In the genomic region with DNA sequence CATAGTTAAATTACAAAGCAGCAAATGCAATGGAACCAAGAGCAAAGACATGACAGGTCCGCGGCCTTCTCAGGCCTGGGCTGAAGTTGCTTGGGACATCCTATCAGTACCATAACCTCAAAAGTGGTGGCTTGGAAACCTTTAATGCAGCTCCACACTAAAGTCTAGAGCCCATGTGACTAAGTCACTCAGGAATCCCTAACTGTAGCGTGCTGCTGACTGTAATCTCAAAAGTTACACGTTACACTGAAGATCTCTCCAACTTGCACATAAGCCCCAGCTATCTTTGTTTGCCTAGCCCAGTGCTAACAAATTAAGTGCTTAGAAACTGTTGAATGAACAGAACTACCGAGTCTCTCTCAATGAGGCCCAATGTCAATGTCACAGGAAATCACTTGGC, we compare ENCODE assay signal across 17 cellular contexts.
"Had no signal": no experiment of that assay in that cellular context is flagged by ENCODE, and none has a peak within 500 bp of the region (broad histone marks: within the 10 kb centered on the region; RNA-seq: fewer than 3 reads in every experiment).

No MANE protein-coding gene starts in this region.

- H3K27me3 ChIP-seq: dorsolateral prefrontal cortex, thyroid gland had no signal

- H3K4me3 Mint-ChIP-seq: activated B cell treated with CpG ODN at 0.5 μM for 24 hours; activated CD4-positive, alpha-beta memory T cell treated with anti-CD3 and anti-CD28 coated beads for 36 hours; neural crest cell had no signal

- H3K27ac Mint-ChIP-seq: activated B cell treated with CpG ODN at 0.5 μM for 24 hours; activated CD4-positive, alpha-beta memory T cell treated with anti-CD3 and anti-CD28 coated beads for 36 hours; activated T-helper 2 cell treated with anti-CD3 and anti-CD28 coated beads, Interferon-gamma antibody, Interleukin-2, Interleukin-4, amounts not matched to agents 10 μg/mL and 5 μg/mL and 100 μg/mL, durations not matched to agents 14 hours and 24 hours and 36 hours had no signal

- H3K4me1 ChIP-seq: thyroid gland had no signal

- H3K9me3 ChIP-seq: thyroid gland had no signal

- H3K27me3 Mint-ChIP-seq: activated B cell treated with CpG ODN at 0.5 μM for 24 hours; activated CD4-positive, alpha-beta memory T cell treated with anti-CD3 and anti-CD28 coated beads for 36 hours had no signal

- H3K4me3 ChIP-seq: dorsolateral prefrontal cortex, skin epidermis, thyroid gland had no signal

- H3K4me1 Mint-ChIP-seq: neural crest cell had no signal

- DNase-seq: activated B cell treated with CpG ODN at 0.5 μM for 24 hours; activated CD4-positive, alpha-beta memory T cell treated with anti-CD3 and anti-CD28 coated beads for 36 hours; activated CD4-positive, alpha-beta T cell treated with anti-CD3 and anti-CD28 coated beads for 4 hours; activated naive CD4-positive, alpha-beta T cell treated with Interleukin-2 at 50 U/mL for 16 hours; activated T-cell treated with anti-CD3 and anti-CD28 coated beads for 4 hours; dorsolateral prefrontal cortex; foreskin fibroblast; hippocampal formation; stimulated activated CD4-positive, alpha-beta T cell treated with anti-CD3 and anti-CD28 coated beads, Interleukin-15, amount 100 ng/mL, for 24 hours; stimulated activated CD4-positive, alpha-beta T cell treated with anti-CD3 and anti-CD28 coated beads, Interleukin-4, amount 100 ng/mL, for 1 hour; thyroid gland had no signal

- FAIRE-seq: colon, keratinocyte had no signal

- H3K27ac ChIP-seq: dorsolateral prefrontal cortex, epithelial cell of prostate, skin epidermis, thyroid gland had no signal

- H3K9me3 Mint-ChIP-seq: activated B cell treated with CpG ODN at 0.5 μM for 24 hours; activated CD4-positive, alpha-beta memory T cell treated with anti-CD3 and anti-CD28 coated beads for 36 hours; activated T-helper 2 cell treated with anti-CD3 and anti-CD28 coated beads, Interferon-gamma antibody, Interleukin-2, Interleukin-4, amounts not matched to agents 10 μg/mL and 5 μg/mL and 100 μg/mL, durations not matched to agents 14 hours and 24 hours and 36 hours; neural crest cell had no signal
